Comparison of ENCODE assay signal across 12 cellular contexts in genomic region chr10:126839094-126839761, GRCh38.
A peak's percentile ranks its signal among the peaks of the same experiment; 100 is the strongest.
DNase-seq lines count a peak whose midpoint lies in the region; ATAC-seq and TF ChIP-seq lines count a peak whose summit lies in the region.
"Had no signal": no experiment of that assay in that cellular context is flagged by ENCODE, and none has a peak within 500 bp of the region (broad histone marks: within the 10 kb centered on the region; RNA-seq: fewer than 3 reads in every experiment).

No MANE protein-coding gene starts in this region.

- no peaks in the 10 kb centered on the region for H3K36me3 ChIP-seq in hepatocyte (replicated peaks; ENCODE audit: insufficient read depth, low read depth)
- H3K36me3 ChIP-seq: BLaER1 treated with 17β-estradiol and CSF1 and Interleukin-3, amounts not matched to agents 10 nM and 100 nM; cardiac muscle cell had no signal

- H3K27ac ChIP-seq in hepatocyte = peak overlapping the region; percentile 39
- H3K27ac ChIP-seq: BLaER1 treated with 17β-estradiol and CSF1 and Interleukin-3, amounts not matched to agents 10 nM and 100 nM; cardiac muscle cell had no signal

- TF ChIP-seq CTCF in hepatocyte (IDR thresholded peaks at IDR 0.05; ENCODE audit: poor library complexity) = no peak
- no peak for TF ChIP-seq CTCF in foreskin fibroblast (IDR thresholded peaks at IDR 0.05; ENCODE audit: low read depth, low read length)

- H3K4me3 ChIP-seq in hepatocyte (no peak overlapping the region), foreskin fibroblast (ENCODE audit: low read depth in 1 of 2, low read length in 2 of 2) (no peak overlapping the region)
- H3K4me3 ChIP-seq: BLaER1 treated with 17β-estradiol and CSF1 and Interleukin-3, amounts not matched to agents 10 nM and 100 nM; cardiac muscle cell had no signal

- no peaks in the 10 kb centered on the region for H3K27me3 ChIP-seq in hepatocyte
- H3K27me3 ChIP-seq: BLaER1 treated with 17β-estradiol and CSF1 and Interleukin-3, amounts not matched to agents 10 nM and 100 nM; cardiac muscle cell had no signal

- peak overlapping the region; percentile 51 for H3K4me2 ChIP-seq in hepatocyte
- H3K4me2 ChIP-seq: BLaER1 treated with 17β-estradiol and CSF1 and Interleukin-3, amounts not matched to agents 10 nM and 100 nM had no signal

- DNase-seq in DMS79 treated with DMSO at 0.1 percent for 48 hours (lab: John Stamatoyannopoulos, UW) = peak; percentile 68
- DNase-seq in NCI-H510A (lab: John Stamatoyannopoulos, UW) = peak; percentile 30
- peak; percentile 70 for DNase-seq in hepatocyte (ENCODE audit: low spot score)
- DNase-seq in posterior cingulate gyrus = peak; percentile 81 to 98 (median 91)
- no peak for DNase-seq in effector CD8-positive, alpha-beta T cell (lab: John Stamatoyannopoulos, UW)
- DNase-seq in foreskin fibroblast = no peak
- DNase-seq: activated T-cell treated with anti-CD3 and anti-CD28 coated beads, Interleukin-2, amount 50 U/mL, for 24 hours; stimulated activated CD8-positive, alpha-beta memory T cell treated with anti-CD3 and anti-CD28 coated beads, Interleukin-4, amount 100 ng/mL, for 48 hours had no signal

- H3K79me2 ChIP-seq in hepatocyte = no peaks in the 10 kb centered on the region

- ATAC-seq in HG02885 (IDR thresholded peaks at IDR 0.05; ENCODE audit: poor library complexity, unreplicated experiment) = no peak
- ATAC-seq in HG03095 (IDR thresholded peaks at IDR 0.05; ENCODE audit: unreplicated experiment) = no peak

- intact Hi-C loops in posterior cingulate gyrus (cut with DNase I) = no loop called here

- H3K9me3 ChIP-seq in hepatocyte (ENCODE audit: low read depth) = no peaks in the 10 kb centered on the region
- H3K9me3 ChIP-seq: BLaER1 treated with 17β-estradiol and CSF1 and Interleukin-3, amounts not matched to agents 10 nM and 100 nM had no signal

- WGBS in hepatocyte (ENCODE audit: low lambda C conversion rate, missing lambda C conversion rate) = 42% methylated on average over 11 of the region's 11 CpGs

- H3K9me2 ChIP-seq in hepatocyte (replicated peaks; ENCODE audit: insufficient read depth) = no peaks in the 10 kb centered on the region

- no peaks in the 10 kb centered on the region for H4K20me1 ChIP-seq in hepatocyte (ENCODE audit: insufficient read depth, poor library complexity, severe bottlenecking)
- H4K20me1 ChIP-seq: BLaER1 treated with 17β-estradiol and CSF1 and Interleukin-3, amounts not matched to agents 10 nM and 100 nM had no signal

- H3K4me1 ChIP-seq in hepatocyte (ENCODE audit: insufficient read depth) = peaks cover 28% of the 10 kb centered on the region
- H3K4me1 ChIP-seq: BLaER1 treated with 17β-estradiol and CSF1 and Interleukin-3, amounts not matched to agents 10 nM and 100 nM had no signal

- no peak overlapping the region for H2AFZ ChIP-seq in hepatocyte

Comparison
In these comparisons a context has a peak if more than half of its experiments do, and no peak if none do; other contexts are left out.
1. DNase-seq: peak in DMS79 treated with DMSO at 0.1 percent for 48 hours (single experiment), NCI-H510A (single experiment), hepatocyte (single experiment) and posterior cingulate gyrus (10 of 10); none in effector CD8-positive, alpha-beta T cell (single experiment) and foreskin fibroblast (0 of 2).